Comparison of ENCODE assay signal across 1 cellular context in genomic region chr11:2305862-2306823, GRCh38.
TF ChIP-seq lines count a peak whose summit lies in the region.

No MANE protein-coding gene starts in this region.

TF ChIP-seq in H1, 55 proteins besides CTCF, POLR2A, EP300 and RAD21:
- TF ChIP-seq SP1 (IDR thresholded peaks at IDR 0.05; ENCODE audit: low read depth, low read length) (no peak), NANOG (IDR thresholded peaks at IDR 0.05; ENCODE audit: insufficient read depth, low read depth, low read length, poor library complexity, severe bottlenecking) (no peak), NRF1 (IDR thresholded peaks at IDR 0.05; ENCODE audit: low read depth, low read length) (no peak), RNF2 (IDR thresholded peaks at IDR 0.05; ENCODE audit: borderline replicate concordance, low read depth, low read length, missing control alignments, poor library complexity, severe bottlenecking) (no peak), CHD1 (IDR thresholded peaks at IDR 0.05; ENCODE audit: low read depth, low read length) (no peak), JUND (IDR thresholded peaks at IDR 0.05; ENCODE audit: low read length) (no peak), ATF2 (IDR thresholded peaks at IDR 0.05; ENCODE audit: low read length) (no peak), KDM1A (IDR thresholded peaks at IDR 0.05; ENCODE audit: borderline replicate concordance, low read length) (no peak), CHD7 (IDR thresholded peaks at IDR 0.05; ENCODE audit: insufficient replicate concordance, low read length) (no peak), SAP30 (IDR thresholded peaks at IDR 0.05; ENCODE audit: insufficient read depth, insufficient replicate concordance, low read length) (no peak), MAFK (IDR thresholded peaks at IDR 0.05; ENCODE audit: low read depth, low read length) (no peak), RBBP5 (IDR thresholded peaks at IDR 0.05; ENCODE audit: borderline replicate concordance, low read depth, low read length) (no peak)
